ENCODE assay signal across 23 cellular contexts in the genomic region with DNA sequence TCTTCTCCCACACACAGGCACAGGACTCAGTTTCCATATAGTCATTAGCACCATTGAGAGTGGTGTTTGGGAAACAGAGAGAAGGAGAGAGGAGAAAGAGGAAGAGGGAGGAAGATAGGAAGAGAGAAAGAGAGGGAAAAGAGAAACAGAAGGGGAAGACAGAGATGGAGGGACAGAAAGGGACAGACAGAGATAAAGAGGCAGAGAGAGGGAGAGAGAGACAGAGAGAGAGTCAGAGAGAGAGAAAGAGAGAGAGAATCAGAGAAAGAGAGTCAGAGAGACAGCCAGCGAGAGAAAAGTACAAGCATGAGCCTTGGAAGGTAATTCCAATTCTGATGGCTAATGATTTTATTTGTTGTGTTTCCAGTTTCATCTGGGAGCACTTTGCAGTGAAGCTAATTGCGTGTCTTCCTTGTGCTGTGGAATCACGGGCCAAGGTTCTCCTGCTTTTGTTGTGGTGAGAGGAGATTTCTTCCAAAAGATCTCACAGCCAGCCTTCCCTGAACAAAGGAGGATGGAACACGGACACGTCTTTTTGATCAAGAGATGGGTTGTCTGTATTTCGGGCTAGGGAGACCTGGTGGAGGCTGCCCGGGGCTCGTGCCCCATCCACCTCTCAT.
"Had no signal": no experiment of that assay in that cellular context is flagged by ENCODE, and none has a peak within 500 bp of the region (broad histone marks: within the 10 kb centered on the region; RNA-seq: fewer than 3 reads in every experiment).

No MANE protein-coding gene starts in this region.

- ATAC-seq: activated T-cell treated with anti-CD3 and anti-CD28 coated beads, Interleukin-2, amount 50 U/mL, for 72 hours; T-helper 17 cell; WTC11 had no signal

- H3K36me3 Mint-ChIP-seq: activated CD4-positive, alpha-beta memory T cell treated with anti-CD3 and anti-CD28 coated beads for 36 hours; activated naive CD8-positive, alpha-beta T cell treated with anti-CD3 and anti-CD28 coated beads, Interleukin-2, amount 10 ng/mL, durations not matched to agents 7 days and 5 days; WTC11 had no signal

- H2AFZ ChIP-seq: PC-9 had no signal

- H3K27me3 Mint-ChIP-seq: activated naive CD8-positive, alpha-beta T cell treated with anti-CD3 and anti-CD28 coated beads, Interleukin-2, amount 10 ng/mL, durations not matched to agents 7 days and 5 days had no signal

- DNase-seq: activated CD4-positive, alpha-beta memory T cell treated with anti-CD3 and anti-CD28 coated beads for 36 hours; activated CD4-positive, alpha-beta T cell treated with anti-CD3 and anti-CD28 coated beads, Interleukin-2, amount 10 ng/mL, durations not matched to agents 7 days and 5 days; activated CD4-positive, CD25-positive, alpha-beta regulatory T cell treated with anti-CD3 and anti-CD28 coated beads, Interleukin-2, amount 50 U/mL, for 72 hours; activated naive CD4-positive, alpha-beta T cell treated with anti-CD3 and anti-CD28 coated beads, Interleukin-2, amount 50 U/mL, for 16 hours; activated naive CD8-positive, alpha-beta T cell treated with anti-CD3 and anti-CD28 coated beads, Interleukin-2, amount 10 ng/mL, durations not matched to agents 7 days and 5 days; activated T-cell treated with anti-CD3 and anti-CD28 coated beads, Interleukin-2, amount 50 U/mL, for 72 hours; adrenal gland; anterior cingulate cortex; central memory CD4-positive, alpha-beta T cell; Kasumi-1; KBM-7; NCI-H1048; NCI-H146; NCI-H187 treated with DMSO at 0.1 percent for 48 hours; NCI-H2081 treated with DMSO at 0.1 percent for 48 hours; NCI-H446; NCI-H524; PC-9; SHP77 treated with DMSO at 0.1 percent for 48 hours; T-helper 17 cell; T-helper 9 cell had no signal

- H3K9me3 Mint-ChIP-seq: activated CD4-positive, alpha-beta memory T cell treated with anti-CD3 and anti-CD28 coated beads for 36 hours; activated CD4-positive, alpha-beta T cell treated with anti-CD3 and anti-CD28 coated beads, Interleukin-2, amount 10 ng/mL, durations not matched to agents 7 days and 5 days; activated naive CD8-positive, alpha-beta T cell treated with anti-CD3 and anti-CD28 coated beads, Interleukin-2, amount 10 ng/mL, durations not matched to agents 7 days and 5 days; activated T-cell treated with anti-CD3 and anti-CD28 coated beads, Interleukin-2, amount 50 U/mL, for 72 hours; WTC11 had no signal

- H3K4me1 ChIP-seq: adrenal gland had no signal

- H3K27ac ChIP-seq: adrenal gland, PC-9 had no signal

- H3K27ac Mint-ChIP-seq: activated CD4-positive, alpha-beta memory T cell treated with anti-CD3 and anti-CD28 coated beads for 36 hours; activated CD4-positive, alpha-beta T cell treated with anti-CD3 and anti-CD28 coated beads, Interleukin-2, amount 10 ng/mL, durations not matched to agents 7 days and 5 days; activated naive CD8-positive, alpha-beta T cell treated with anti-CD3 and anti-CD28 coated beads, Interleukin-2, amount 10 ng/mL, durations not matched to agents 7 days and 5 days; activated T-cell treated with anti-CD3 and anti-CD28 coated beads, Interleukin-2, amount 50 U/mL, for 72 hours; T-helper 17 cell; WTC11 had no signal

- FAIRE-seq: bronchial epithelial cell had no signal

- H3K27me3 ChIP-seq: adrenal gland had no signal

- H3K4me2 ChIP-seq: PC-9 had no signal

- H3K9me3 ChIP-seq: adrenal gland had no signal

- H3K4me3 Mint-ChIP-seq: activated CD4-positive, alpha-beta memory T cell treated with anti-CD3 and anti-CD28 coated beads for 36 hours; activated CD4-positive, alpha-beta T cell treated with anti-CD3 and anti-CD28 coated beads, Interleukin-2, amount 10 ng/mL, durations not matched to agents 7 days and 5 days; activated naive CD8-positive, alpha-beta T cell treated with anti-CD3 and anti-CD28 coated beads, Interleukin-2, amount 10 ng/mL, durations not matched to agents 7 days and 5 days; activated T-cell treated with anti-CD3 and anti-CD28 coated beads, Interleukin-2, amount 50 U/mL, for 72 hours; T-helper 17 cell; WTC11 had no signal

- H3K4me1 Mint-ChIP-seq: activated CD4-positive, alpha-beta T cell treated with anti-CD3 and anti-CD28 coated beads, Interleukin-2, amount 10 ng/mL, durations not matched to agents 7 days and 5 days; activated naive CD8-positive, alpha-beta T cell treated with anti-CD3 and anti-CD28 coated beads, Interleukin-2, amount 10 ng/mL, durations not matched to agents 7 days and 5 days; WTC11 had no signal

- H3K4me3 ChIP-seq: adrenal gland, PC-9 had no signal

- H3K36me3 ChIP-seq: adrenal gland had no signal
